Comparison of ENCODE assay signal across 8 cellular contexts in genomic region chr17:60677308-60678117, GRCh38. TPM values are rescaled to one million over a fixed set of nuclear protein-coding genes. Genes with fewer than 3 reads are reported as not detected.
A peak's percentile ranks its signal among the peaks of the same experiment; 100 is the strongest.
DNase-seq lines count a peak whose midpoint lies in the region; ATAC-seq and TF ChIP-seq lines count a peak whose summit lies in the region.

TSS of gene BCAS3 (plus strand) at chr17:60677851.

- H3K4me1 ChIP-seq in Karpas-422 (ENCODE audit: low read length) (peaks cover 12% of the 10 kb centered on the region), fibroblast of lung (ENCODE audit: control insufficient read depth, extremely low read depth, insufficient read depth, low read length) (no peaks in the 10 kb centered on the region)
- H3K4me1 ChIP-seq in naive thymus-derived CD4-positive, alpha-beta T cell (ENCODE audit: control insufficient read depth in 2 of 2, insufficient read depth in 2 of 2, low read length in 2 of 2), result peaks cover 0 to 5% of the 10 kb centered on the region in 2 donors

- intact Hi-C loops in activated T-helper 1 cell treated with anti-CD3 and anti-CD28 coated beads, Interleukin-12 subunit alpha, Interleukin-12 subunit beta, Interleukin-2, Interleukin-4 antibody, amounts not matched to agents 30 ng/mL and 10 ng/mL and 1 ng/mL, durations not matched to agents 14 hours and 24 hours and 36 hours (cut with micrococcal nuclease), result loop anchor here (1.0 to 10.0 kb wide), 8 partner anchors 35 to 1745 kb away; partner anchors contain the start of genes APPBP2, MED13, METTL2A and USP32
- intact Hi-C loops in naive thymus-derived CD4-positive, alpha-beta T cell (cut with micrococcal nuclease), result loop anchor here (1.0 to 10.0 kb wide), 15 partner anchors 77 to 1800 kb away; partner anchors contain the start of genes BRIP1 (in 2 of the 2), MED13 (in 2 of the 2), PPM1D (in 2 of the 2) and USP32 (in 2 of the 2)

- H3K27ac ChIP-seq in Karpas-422 (ENCODE audit: low read length) (no peak within 1 kb of the TSS), fibroblast of lung (ENCODE audit: insufficient read depth, low read length) (peak within 1 kb of the TSS; percentile 46)
- peak within 1 kb of the TSS; percentile 84 for H3K27ac ChIP-seq in naive thymus-derived CD4-positive, alpha-beta T cell (ENCODE audit: low read depth, low read length)

- no peaks in the 10 kb centered on the region for H3K27me3 Mint-ChIP-seq in activated T-helper 1 cell treated with anti-CD3 and anti-CD28 coated beads, Interleukin-12 subunit alpha, Interleukin-12 subunit beta, Interleukin-2, Interleukin-4 antibody, amounts not matched to agents 30 ng/mL and 10 ng/mL and 1 ng/mL, durations not matched to agents 14 hours and 24 hours and 36 hours (ENCODE audit: insufficient read depth)
- H3K27me3 Mint-ChIP-seq in naive thymus-derived CD4-positive, alpha-beta T cell, result no peaks in the 10 kb centered on the region
- H3K27me3 Mint-ChIP-seq in stimulated activated naive B cell treated with anti-CD40 and anti-IgM and Interleukin-4, amounts not matched to agents 10 μg/mL and 1 μg/mL and 100 μg/mL, for 72 hours, result no peaks in the 10 kb centered on the region

- DNase-seq in DMS79 treated with DMSO at 0.1 percent for 48 hours (lab: John Stamatoyannopoulos, UW), result peak; percentile 87
- DNase-seq in Karpas-422, result peak; percentile 99
- DNase-seq in RKO (ENCODE audit: low spot score), result peak; percentile 99
- peak; percentile 97 for DNase-seq in activated T-helper 1 cell treated with anti-CD3 and anti-CD28 coated beads, Interleukin-12 subunit alpha, Interleukin-12 subunit beta, Interleukin-2, Interleukin-4 antibody, amounts not matched to agents 30 ng/mL and 10 ng/mL and 1 ng/mL, durations not matched to agents 14 hours and 24 hours and 36 hours (ENCODE audit: low spot score)
- peak; percentile 99 for DNase-seq in fibroblast of lung (ENCODE audit: low read depth in 2 of 2)
- peak; percentile 82 to 98 (median 97) for DNase-seq in naive thymus-derived CD4-positive, alpha-beta T cell
- DNase-seq in stimulated activated naive B cell treated with anti-CD40 and anti-IgM and Interleukin-4, amounts not matched to agents 10 μg/mL and 1 μg/mL and 100 μg/mL, for 72 hours, result peak; percentile 98

- H3K9me2 ChIP-seq in Karpas-422 (replicated peaks; ENCODE audit: insufficient read depth, low read length), result no peaks in the 10 kb centered on the region

- H3K9ac ChIP-seq in Karpas-422 (ENCODE audit: low read length), result peak within 1 kb of the TSS; percentile 83
- H3K9ac ChIP-seq in fibroblast of lung (ENCODE audit: insufficient read depth, low read length), result peak within 1 kb of the TSS; percentile 68

- peak within 1 kb of the TSS; percentile 91 for H2AFZ ChIP-seq in Karpas-422 (ENCODE audit: low read length)
- H2AFZ ChIP-seq in fibroblast of lung (ENCODE audit: low read length), result peak within 1 kb of the TSS; percentile 97

- CTCF ChIA-PET in naive thymus-derived CD4-positive, alpha-beta T cell (lab: Charles Lee), result interaction anchor here (0.8 to 1.7 kb wide), 5 partner anchors 11 to 539 kb away, joined by 3 to 4 read pairs (median 3); partner anchors contain the start of gene PPM1D

- no peak for TF ChIP-seq CTCF in fibroblast of lung (conservative IDR thresholded peaks at IDR 0.05 in 1 of 2, IDR thresholded peaks at IDR 0.05 in 1 of 2; ENCODE audit: low read depth in 1 of 2, low read length in 2 of 2)

- H3K9me3 ChIP-seq in Karpas-422 (ENCODE audit: low read length), result no peaks in the 10 kb centered on the region
- H3K9me3 ChIP-seq in fibroblast of lung (ENCODE audit: control insufficient read depth, insufficient read depth, low read depth, low read length), result no peaks in the 10 kb centered on the region
- H3K9me3 ChIP-seq in naive thymus-derived CD4-positive, alpha-beta T cell (ENCODE audit: control insufficient read depth in 2 of 3, low read length in 3 of 3), result no peaks in the 10 kb centered on the region

- peaks cover 5% of the 10 kb centered on the region; the same call in 1 of the 2 replicates for H3K79me2 ChIP-seq in Karpas-422 (ENCODE audit: low read length)
- H3K79me2 ChIP-seq in fibroblast of lung (ENCODE audit: control insufficient read depth, insufficient read depth, low read length), result no peaks in the 10 kb centered on the region

- H3K4me2 ChIP-seq in Karpas-422 (ENCODE audit: low read depth, low read length, poor library complexity, severe bottlenecking) (peak within 1 kb of the TSS; percentile 73), fibroblast of lung (ENCODE audit: extremely low read depth, insufficient read depth, low read length) (peak within 1 kb of the TSS; percentile 91)

- ATAC-seq in GM21825 (IDR thresholded peaks at IDR 0.05; ENCODE audit: unreplicated experiment), result peak; percentile 95
- ATAC-seq in naive thymus-derived CD4-positive, alpha-beta T cell, result peak; percentile 97
- peak; percentile 95 to 96 for ATAC-seq in stimulated activated naive B cell treated with anti-CD40 and anti-IgM and Interleukin-4, amounts not matched to agents 10 μg/mL and 1 μg/mL and 100 μg/mL, for 72 hours (replicated peaks)

- no peaks in the 10 kb centered on the region for H3K9me3 Mint-ChIP-seq in activated T-helper 1 cell treated with anti-CD3 and anti-CD28 coated beads, Interleukin-12 subunit alpha, Interleukin-12 subunit beta, Interleukin-2, Interleukin-4 antibody, amounts not matched to agents 30 ng/mL and 10 ng/mL and 1 ng/mL, durations not matched to agents 14 hours and 24 hours and 36 hours
- no peaks in the 10 kb centered on the region for H3K9me3 Mint-ChIP-seq in naive thymus-derived CD4-positive, alpha-beta T cell
- peaks cover 0 to 5% of the 10 kb centered on the region in 2 donors for H3K9me3 Mint-ChIP-seq in stimulated activated naive B cell treated with anti-CD40 and anti-IgM and Interleukin-4, amounts not matched to agents 10 μg/mL and 1 μg/mL and 100 μg/mL, for 72 hours

- POLR2A ChIA-PET in naive thymus-derived CD4-positive, alpha-beta T cell (lab: Charles Lee), result interaction anchor here (0.7 to 1.7 kb wide), 18 partner anchors 8 to 1570 kb away, joined by 3 to 11 read pairs (median 3); partner anchors contain the start of genes PPM1D, PTRH2, TRIM37 and USP32

- H3K36me3 ChIP-seq in Karpas-422 (ENCODE audit: insufficient read depth, low read length) (no peaks in the 10 kb centered on the region), fibroblast of lung (ENCODE audit: control insufficient read depth, insufficient read depth, low read length) (no peaks in the 10 kb centered on the region)
- H3K36me3 ChIP-seq in naive thymus-derived CD4-positive, alpha-beta T cell (ENCODE audit: control insufficient read depth in 2 of 3, insufficient read depth in 3 of 3, low read length in 3 of 3), result no peaks in the 10 kb centered on the region

- H3K4me3 ChIP-seq in Karpas-422 (ENCODE audit: low read length) (peak within 1 kb of the TSS; percentile 81), fibroblast of lung (replicated peaks in 1 of 4; ENCODE audit: control extremely low read depth in 1 of 4, insufficient read depth in 1 of 4, low read depth in 3 of 4, low read length in 4 of 4) (peak within 1 kb of the TSS; percentile 71 to 84 (median 80))
- H3K4me3 ChIP-seq in naive thymus-derived CD4-positive, alpha-beta T cell (ENCODE audit: low read length), result peak within 1 kb of the TSS; percentile 85

- peaks cover 19% of the 10 kb centered on the region for H3K4me1 Mint-ChIP-seq in activated T-helper 1 cell treated with anti-CD3 and anti-CD28 coated beads, Interleukin-12 subunit alpha, Interleukin-12 subunit beta, Interleukin-2, Interleukin-4 antibody, amounts not matched to agents 30 ng/mL and 10 ng/mL and 1 ng/mL, durations not matched to agents 14 hours and 24 hours and 36 hours (ENCODE audit: low read depth)
- H3K4me1 Mint-ChIP-seq in naive thymus-derived CD4-positive, alpha-beta T cell, result peaks cover 10 to 30% (median 25%) of the 10 kb centered on the region in 7 donors
- H3K4me1 Mint-ChIP-seq in stimulated activated naive B cell treated with anti-CD40 and anti-IgM and Interleukin-4, amounts not matched to agents 10 μg/mL and 1 μg/mL and 100 μg/mL, for 72 hours, result peaks cover 9 to 14% of the 10 kb centered on the region in 2 donors

- H3K27ac Mint-ChIP-seq in activated T-helper 1 cell treated with anti-CD3 and anti-CD28 coated beads, Interleukin-12 subunit alpha, Interleukin-12 subunit beta, Interleukin-2, Interleukin-4 antibody, amounts not matched to agents 30 ng/mL and 10 ng/mL and 1 ng/mL, durations not matched to agents 14 hours and 24 hours and 36 hours, result peak within 1 kb of the TSS; percentile 62
- peak within 1 kb of the TSS; percentile 91 to 99 (median 96) for H3K27ac Mint-ChIP-seq in naive thymus-derived CD4-positive, alpha-beta T cell
- peak within 1 kb of the TSS; percentile 96 for H3K27ac Mint-ChIP-seq in stimulated activated naive B cell treated with anti-CD40 and anti-IgM and Interleukin-4, amounts not matched to agents 10 μg/mL and 1 μg/mL and 100 μg/mL, for 72 hours

- H3K27me3 ChIP-seq in Karpas-422 (ENCODE audit: low read length) (no peaks in the 10 kb centered on the region), fibroblast of lung (ENCODE audit: control insufficient read depth, insufficient read depth, low read length) (no peaks in the 10 kb centered on the region)
- H3K27me3 ChIP-seq in naive thymus-derived CD4-positive, alpha-beta T cell (ENCODE audit: control insufficient read depth in 2 of 2, insufficient read depth in 2 of 2, low read length in 2 of 2), result no peaks in the 10 kb centered on the region

- no peaks in the 10 kb centered on the region for H4K20me1 ChIP-seq in Karpas-422 (ENCODE audit: insufficient read depth, low read depth, low read length)
- H4K20me1 ChIP-seq in fibroblast of lung (ENCODE audit: control insufficient read depth, extremely low read depth, insufficient read depth, low read length), result no peaks in the 10 kb centered on the region

- peak within 1 kb of the TSS; percentile 89 for H3K4me3 Mint-ChIP-seq in activated T-helper 1 cell treated with anti-CD3 and anti-CD28 coated beads, Interleukin-12 subunit alpha, Interleukin-12 subunit beta, Interleukin-2, Interleukin-4 antibody, amounts not matched to agents 30 ng/mL and 10 ng/mL and 1 ng/mL, durations not matched to agents 14 hours and 24 hours and 36 hours
- peak within 1 kb of the TSS; percentile 95 to 99 (median 98) for H3K4me3 Mint-ChIP-seq in naive thymus-derived CD4-positive, alpha-beta T cell
- peak within 1 kb of the TSS; percentile 97 to 98 for H3K4me3 Mint-ChIP-seq in stimulated activated naive B cell treated with anti-CD40 and anti-IgM and Interleukin-4, amounts not matched to agents 10 μg/mL and 1 μg/mL and 100 μg/mL, for 72 hours

- no peaks in the 10 kb centered on the region for H3K36me3 Mint-ChIP-seq in activated T-helper 1 cell treated with anti-CD3 and anti-CD28 coated beads, Interleukin-12 subunit alpha, Interleukin-12 subunit beta, Interleukin-2, Interleukin-4 antibody, amounts not matched to agents 30 ng/mL and 10 ng/mL and 1 ng/mL, durations not matched to agents 14 hours and 24 hours and 36 hours (ENCODE audit: low read depth)
- peaks cover 0 to 9% (median 0%) of the 10 kb centered on the region in 5 donors for H3K36me3 Mint-ChIP-seq in naive thymus-derived CD4-positive, alpha-beta T cell
- peaks cover 0 to 4% of the 10 kb centered on the region in 2 donors for H3K36me3 Mint-ChIP-seq in stimulated activated naive B cell treated with anti-CD40 and anti-IgM and Interleukin-4, amounts not matched to agents 10 μg/mL and 1 μg/mL and 100 μg/mL, for 72 hours

RNA-seq across cellular contexts. Expression of gene BCAS3, which starts in this region (rescaled TPM):
- 32.6 and 42.6 TPM in 2 replicates for total RNA-seq in Karpas-422 (2014; rRNA removed; shearing (Covaris generic); ENCODE audit: low replicate concordance)
- 8.3 and 8.5 TPM in 2 replicates for total RNA-seq in activated T-helper 1 cell treated with anti-CD3 and anti-CD28 coated beads, Interleukin-12 subunit alpha, Interleukin-12 subunit beta, Interleukin-2, Interleukin-4 antibody, amounts not matched to agents 30 ng/mL and 10 ng/mL and 1 ng/mL, durations not matched to agents 14 hours and 24 hours and 36 hours
- 23.1 and 43.6 TPM in 2 replicates for total RNA-seq in fibroblast of lung
- polyA plus RNA-seq in fibroblast of lung, result 9.1 and 9.9 TPM in 2 replicates
- polyA plus RNA-seq in fibroblast of lung (2012), result 11.7 and 12.9 TPM in 2 replicates
- 55.3 and 90.4 TPM in 2 replicates for polyA minus RNA-seq in fibroblast of lung (ENCODE audit: low replicate concordance)
- total RNA-seq in naive thymus-derived CD4-positive, alpha-beta T cell, result 10 to 100 TPM; 18.4 to 57.8 (median 42.3) TPM
- polyA plus RNA-seq in naive thymus-derived CD4-positive, alpha-beta T cell, result 10 to 100 TPM; 25.7 to 29.9 TPM
